11 cellular contexts compared by ENCODE assay signal in the genomic region with DNA sequence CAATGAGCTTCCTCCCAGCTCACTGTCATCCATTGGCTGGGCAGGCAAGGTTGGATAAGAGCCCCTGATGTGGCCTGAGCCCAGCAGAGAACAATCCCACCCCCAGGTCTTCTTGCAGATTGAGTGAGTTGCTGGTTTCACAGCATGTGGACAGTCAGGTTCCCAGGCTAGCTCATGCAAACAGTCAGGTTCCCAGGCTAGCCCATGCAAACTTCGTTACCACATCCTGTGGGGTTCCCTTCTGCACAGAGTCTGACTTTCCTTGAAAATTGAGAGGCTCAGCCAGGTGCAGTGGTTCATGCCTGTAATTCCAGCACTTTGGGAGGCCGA.
DNase-seq lines count a peak whose midpoint lies in the region; ATAC-seq, FAIRE-seq and TF ChIP-seq lines count a peak whose summit lies in the region.
"Had no signal": no experiment of that assay in that cellular context is flagged by ENCODE, and none has a peak within 500 bp of the region (broad histone marks: within the 10 kb centered on the region; RNA-seq: fewer than 3 reads in every experiment).

No MANE protein-coding gene starts in this region.

- H3K9me3 ChIP-seq in GM12878 (replicated peaks; ENCODE audit: control insufficient read depth, insufficient read depth, low read length): peaks cover 23% of the 10 kb centered on the region
- H3K9me3 ChIP-seq: right lobe of liver had no signal

- peak overlapping the region; percentile 50 for H3K9ac ChIP-seq in GM12878 (ENCODE audit: control insufficient read depth, insufficient read depth, low read length)

- TF ChIP-seq POLR2A in GM12878 (IDR thresholded peaks at IDR 0.05; ENCODE audit: low read depth, low read length): no peak

- CTCF ChIA-PET in GM12878 (lab: Yijun Ruan, JAX) (interaction anchor here (0.9 to 3.5 kb wide), 3 partner anchors 38 to 58 kb away, joined by 3 to 16 read pairs (median 8); no protein-coding TSS in a partner anchor), HEK293T (lab: Yijun Ruan, JAX) (interaction anchor here (0.8 to 1.2 kb wide), 2 partner anchors 28 to 39 kb away, joined by 4 read pairs; no protein-coding TSS in a partner anchor)

- FAIRE-seq in GM18507 (lab: Jason Lieb, UNC): peak; percentile 47
- no peak for FAIRE-seq in GM12878 (lab: Jason Lieb, UNC)

- POLR2A ChIA-PET in GM12878 (lab: Charles Lee): no interaction called here
- POLR2A ChIA-PET in HEK293T (lab: Yijun Ruan, JAX): no interaction called here

- H3K4me2 ChIP-seq in GM12878 (ENCODE audit: control insufficient read depth, insufficient read depth): peak overlapping the region; percentile 82; the same call in 1 of the 2 replicates

- WGBS in GM12878 (ENCODE audit: insufficient coverage, insufficient replicate concordance, low lambda C conversion rate, missing lambda C conversion rate): 0% methylated on average over 2 of the region's 2 CpGs

- peak; percentile 28 for ATAC-seq in GM21423 (IDR thresholded peaks at IDR 0.05; ENCODE audit: unreplicated experiment)
- peak; percentile 10 for ATAC-seq in HG03060 (IDR thresholded peaks at IDR 0.05; ENCODE audit: low read depth, unreplicated experiment)
- ATAC-seq in GM12878: peak; percentile 53

- SMC1A ChIA-PET in GM12878 (lab: Charles Lee; ENCODE audit: uncharacterized antibody, unreplicated experiment): no interaction called here

- no peaks in the 10 kb centered on the region for H4K20me1 ChIP-seq in GM12878 (ENCODE audit: control insufficient read depth, insufficient read depth)

- TF ChIP-seq EP300 in GM12878 (IDR thresholded peaks at IDR 0.05; ENCODE audit: borderline replicate concordance in 1 of 2, control insufficient read depth in 1 of 2, low read depth in 2 of 2, low read length in 2 of 2): no peak

- RAD21 ChIA-PET in GM12878 (lab: Charles Lee; ENCODE audit: unreplicated experiment): interaction anchor here (0.6 to 1.5 kb wide), 4 partner anchors 11 to 570 kb away, joined by 3 to 4 read pairs (median 3); no protein-coding TSS in a partner anchor

- H3K4me1 ChIP-seq in GM12878 (ENCODE audit: control insufficient read depth, insufficient read depth, low read length): peaks cover 18% of the 10 kb centered on the region
- H3K4me1 ChIP-seq: right lobe of liver had no signal

- H2AFZ ChIP-seq in GM12878 (ENCODE audit: control insufficient read depth, low read depth, low read length): no peak overlapping the region

- no peak for DNase-seq in GM18507 (ENCODE audit: extremely low spot score, insufficient read length, low read depth)
- DNase-seq in GM12878 (ENCODE audit: low read depth, low spot score): peak; percentile 79
- no peak for DNase-seq in putamen (ENCODE audit: low spot score)
- no peak for DNase-seq in HEK293T (ENCODE audit: extremely low spot score)
- DNase-seq in dorsolateral prefrontal cortex: no peak
- no peak for DNase-seq in islet precursor cell
- DNase-seq: CD8-positive, alpha-beta memory T cell; KG1 had no signal

- in situ Hi-C loops in GM12878 (cut with MboI): no loop called here

- TF ChIP-seq RAD21 in GM12878 (IDR thresholded peaks at IDR 0.05; ENCODE audit: insufficient read depth, low read depth, low read length): no peak

- intact Hi-C loops in GM12878 (cut with micrococcal nuclease; ENCODE audit: unreplicated experiment) (loop anchor here (1.0 kb wide), 1 partner anchor 30 kb away; no protein-coding TSS in a partner anchor), dorsolateral prefrontal cortex (cut with DNase I) (no loop called here)

- H3K4me3 ChIP-seq in GM12878 (peak overlapping the region; percentile 28; the same call in 1 of the 2 replicates), dorsolateral prefrontal cortex (no peak overlapping the region)
- H3K4me3 ChIP-seq: right lobe of liver had no signal

- H3K27me3 ChIP-seq in GM12878 (replicated peaks in 1 of 2; ENCODE audit: control insufficient read depth in 2 of 2, insufficient read depth in 2 of 2, low read length in 1 of 2) (no peaks in the 10 kb centered on the region), dorsolateral prefrontal cortex (peaks cover 0 to 14% (median 0%) of the 10 kb centered on the region in 45 donors)
- H3K27me3 ChIP-seq: right lobe of liver had no signal

- no peaks in the 10 kb centered on the region for H3K79me2 ChIP-seq in GM12878 (ENCODE audit: control insufficient read depth, insufficient read depth, low read length)

- no peaks in the 10 kb centered on the region; a peak in 1 of 4 replicates for H3K36me3 ChIP-seq in GM12878 (ENCODE audit: control insufficient read depth in 2 of 2, insufficient read depth in 2 of 2, low read length in 1 of 2)
- H3K36me3 ChIP-seq: right lobe of liver had no signal

- H3K27ac ChIP-seq in GM12878 (ENCODE audit: control insufficient read depth, insufficient read depth) (peak overlapping the region; percentile 92), dorsolateral prefrontal cortex (no peak overlapping the region)
- H3K27ac ChIP-seq: right lobe of liver had no signal

- TF ChIP-seq CTCF in GM12878 (IDR thresholded peaks at IDR 0.05 in 2 of 3, conservative IDR thresholded peaks at IDR 0.05 in 1 of 3; ENCODE audit: control insufficient read depth in 2 of 3, extremely low read depth in 1 of 3, insufficient read depth in 1 of 3, low read depth in 3 of 3, low read length in 3 of 3) (no peak), dorsolateral prefrontal cortex (IDR thresholded peaks at IDR 0.05 in 54 of 56, conservative IDR thresholded peaks at IDR 0.05 in 2 of 56; ENCODE audit: low read depth in 1 of 56, partially characterized antibody in 56 of 56) (no peak)

- BruUV-seq in GM12878 (replicated peaks; lab: Mats Ljungman, UMichigan): no TSS peak

TF ChIP-seq in GM12878, 131 proteins besides CTCF, POLR2A, EP300 and RAD21 (continues in another document):
- TF ChIP-seq E4F1 (IDR thresholded peaks at IDR 0.05; ENCODE audit: borderline replicate concordance, partially characterized antibody) (no peak), TARDBP (IDR thresholded peaks at IDR 0.05; ENCODE audit: borderline replicate concordance) (no peak), IKZF1 (conservative IDR thresholded peaks at IDR 0.05) (no peak), SMAD1 (IDR thresholded peaks at IDR 0.05; ENCODE audit: low read depth, partially characterized antibody) (no peak), MEF2A (IDR thresholded peaks at IDR 0.05; ENCODE audit: insufficient read depth, low read depth, low read length) (no peak), PML (IDR thresholded peaks at IDR 0.05; ENCODE audit: low read length) (no peak), JUNB (IDR thresholded peaks at IDR 0.05) (no peak), SMARCA5 (IDR thresholded peaks at IDR 0.05) (peak; percentile 53; the same call in 1 of the 2 replicates), IRF4 (IDR thresholded peaks at IDR 0.05; ENCODE audit: low read depth, low read length) (peak; percentile 21; the same call in 1 of the 2 replicates), KLF5 (IDR thresholded peaks at IDR 0.05; ENCODE audit: partially characterized antibody) (no peak)

TF ChIP-seq in HEK293T, 16 proteins besides CTCF, POLR2A, EP300 and RAD21:
- TF ChIP-seq ELF4 (IDR thresholded peaks at IDR 0.05) (no peak), CTBP1 (IDR thresholded peaks at IDR 0.05; ENCODE audit: borderline replicate concordance) (no peak), HDGF (IDR thresholded peaks at IDR 0.05; ENCODE audit: borderline replicate concordance) (no peak), ARNT (IDR thresholded peaks at IDR 0.05) (no peak), TARDBP (IDR thresholded peaks at IDR 0.05) (no peak), ZNF384 (IDR thresholded peaks at IDR 0.05) (no peak), FOXA1 (IDR thresholded peaks at IDR 0.05) (no peak), BHLHE40 (IDR thresholded peaks at IDR 0.05; ENCODE audit: borderline replicate concordance) (no peak), L3MBTL2 (conservative IDR thresholded peaks at IDR 0.05) (no peak), SUZ12 (IDR thresholded peaks at IDR 0.05) (no peak), FOXM1 (IDR thresholded peaks at IDR 0.05; ENCODE audit: borderline replicate concordance) (no peak), NFRKB (IDR thresholded peaks at IDR 0.05) (no peak), FOXK2 (IDR thresholded peaks at IDR 0.05) (no peak), LEF1 (IDR thresholded peaks at IDR 0.05; ENCODE audit: borderline replicate concordance) (no peak), SP1 (IDR thresholded peaks at IDR 0.05) (no peak)
- TF ChIP-seq, protein P1, sequence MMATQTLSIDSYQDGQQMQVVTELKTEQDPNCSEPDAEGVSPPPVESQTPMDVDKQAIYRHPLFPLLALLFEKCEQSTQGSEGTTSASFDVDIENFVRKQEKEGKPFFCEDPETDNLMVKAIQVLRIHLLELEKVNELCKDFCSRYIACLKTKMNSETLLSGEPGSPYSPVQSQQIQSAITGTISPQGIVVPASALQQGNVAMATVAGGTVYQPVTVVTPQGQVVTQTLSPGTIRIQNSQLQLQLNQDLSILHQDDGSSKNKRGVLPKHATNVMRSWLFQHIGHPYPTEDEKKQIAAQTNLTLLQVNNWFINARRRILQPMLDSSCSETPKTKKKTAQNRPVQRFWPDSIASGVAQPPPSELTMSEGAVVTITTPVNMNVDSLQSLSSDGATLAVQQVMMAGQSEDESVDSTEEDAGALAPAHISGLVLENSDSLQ (IDR thresholded peaks at IDR 0.05): no peak
